Comparison of ENCODE assay signal across 10 cellular contexts in genomic region chr5:108919591-108920326, GRCh38.
DNase-seq lines count a peak whose midpoint lies in the region; ATAC-seq, FAIRE-seq and TF ChIP-seq lines count a peak whose summit lies in the region.
"Had no signal": no experiment of that assay in that cellular context is flagged by ENCODE, and none has a peak within 500 bp of the region (broad histone marks: within the 10 kb centered on the region; RNA-seq: fewer than 3 reads in every experiment).

No MANE protein-coding gene starts in this region.

- no peak for TF ChIP-seq POLR2A in GM12891 (IDR thresholded peaks at IDR 0.05; ENCODE audit: low read depth, low read length)
- no peak for TF ChIP-seq POLR2A in breast epithelium (IDR thresholded peaks at IDR 0.05)

- no peaks in the 10 kb centered on the region for H3K27me3 Mint-ChIP-seq in astrocyte (ENCODE audit: low read depth, unreplicated experiment)
- no peaks in the 10 kb centered on the region for H3K27me3 Mint-ChIP-seq in osteocyte (ENCODE audit: unreplicated experiment)

- H3K27me3 ChIP-seq in astrocyte (ENCODE audit: insufficient read depth, low read length) (no peaks in the 10 kb centered on the region), breast epithelium (no peaks in the 10 kb centered on the region)
- H3K27me3 ChIP-seq in effector memory CD4-positive, alpha-beta T cell (replicated peaks; ENCODE audit: control insufficient read depth, insufficient read depth, low read length, poor library complexity, severe bottlenecking) = no peaks in the 10 kb centered on the region
- H3K27me3 ChIP-seq: sigmoid colon had no signal

- no peaks in the 10 kb centered on the region for H4K20me1 ChIP-seq in astrocyte (ENCODE audit: insufficient read depth, low read length)

- H3K4me1 Mint-ChIP-seq in astrocyte (ENCODE audit: low read depth, unreplicated experiment) = peaks cover 4% of the 10 kb centered on the region
- H3K4me1 Mint-ChIP-seq in osteocyte (ENCODE audit: unreplicated experiment) = no peaks in the 10 kb centered on the region

- H3K9me3 Mint-ChIP-seq in astrocyte (ENCODE audit: unreplicated experiment) = no peaks in the 10 kb centered on the region
- no peaks in the 10 kb centered on the region for H3K9me3 Mint-ChIP-seq in osteocyte (ENCODE audit: unreplicated experiment)

- H3K27ac ChIP-seq in astrocyte (ENCODE audit: low read depth, low read length) (no peak overlapping the region), breast epithelium (no peak overlapping the region)
- H3K27ac ChIP-seq in effector memory CD4-positive, alpha-beta T cell (ENCODE audit: insufficient read depth, low read length, poor library complexity, severe bottlenecking) = no peak overlapping the region
- H3K27ac ChIP-seq: sigmoid colon had no signal

- no peak overlapping the region for H3K9ac ChIP-seq in astrocyte (ENCODE audit: low read length)

- H3K79me2 ChIP-seq in astrocyte (ENCODE audit: insufficient read depth, low read length) = no peaks in the 10 kb centered on the region

- no peak overlapping the region for H3K27ac Mint-ChIP-seq in astrocyte (ENCODE audit: unreplicated experiment)
- H3K27ac Mint-ChIP-seq in osteocyte (ENCODE audit: unreplicated experiment) = no peak overlapping the region

- TF ChIP-seq CTCF in astrocyte (IDR thresholded peaks at IDR 0.05; ENCODE audit: insufficient read depth, low read depth, low read length) = peak; percentile 16
- TF ChIP-seq CTCF in osteocyte (IDR thresholded peaks at IDR 0.05) = peak; percentile 47
- no peak for TF ChIP-seq CTCF in breast epithelium (IDR thresholded peaks at IDR 0.05)

- H3K36me3 ChIP-seq in astrocyte (ENCODE audit: insufficient read depth, low read length) (no peaks in the 10 kb centered on the region), breast epithelium (no peaks in the 10 kb centered on the region)
- H3K36me3 ChIP-seq in effector memory CD4-positive, alpha-beta T cell (ENCODE audit: control insufficient read depth, insufficient read depth, low read length) = no peaks in the 10 kb centered on the region
- H3K36me3 ChIP-seq: sigmoid colon had no signal

- no peak for DNase-seq in GM12891 (ENCODE audit: insufficient read length, low spot score)
- no peak for DNase-seq in astrocyte (ENCODE audit: low read depth)
- no peak for DNase-seq in osteocyte (ENCODE audit: extremely low spot score, unreplicated experiment)
- DNase-seq in D341Med (ENCODE audit: low spot score) = no peak
- no peak for DNase-seq in effector memory CD4-positive, alpha-beta T cell
- DNase-seq in breast epithelium (ENCODE audit: low spot score in 2 of 2) = no peak
- DNase-seq: left colon, sigmoid colon had no signal

- no peak overlapping the region for H2AFZ ChIP-seq in astrocyte (ENCODE audit: low read depth, low read length)

- H3K36me3 Mint-ChIP-seq in astrocyte (ENCODE audit: low read depth, unreplicated experiment) (no peaks in the 10 kb centered on the region), osteocyte (ENCODE audit: unreplicated experiment) (peaks cover 2% of the 10 kb centered on the region)

- H3K4me3 Mint-ChIP-seq in astrocyte (ENCODE audit: unreplicated experiment) = no peak overlapping the region
- no peak overlapping the region for H3K4me3 Mint-ChIP-seq in osteocyte (ENCODE audit: unreplicated experiment)

- H3K9me3 ChIP-seq in astrocyte (ENCODE audit: insufficient read depth, low read depth, low read length) (no peaks in the 10 kb centered on the region), breast epithelium (no peaks in the 10 kb centered on the region)
- no peaks in the 10 kb centered on the region for H3K9me3 ChIP-seq in effector memory CD4-positive, alpha-beta T cell (ENCODE audit: control insufficient read depth, low read length)
- H3K9me3 ChIP-seq: sigmoid colon had no signal

- H3K4me3 ChIP-seq in astrocyte (ENCODE audit: insufficient read depth, low read depth, low read length) = no peak overlapping the region
- no peak overlapping the region for H3K4me3 ChIP-seq in effector memory CD4-positive, alpha-beta T cell (ENCODE audit: insufficient read depth, low read depth, low read length, poor library complexity, severe bottlenecking)
- H3K4me3 ChIP-seq in breast epithelium = no peak overlapping the region
- H3K4me3 ChIP-seq: sigmoid colon had no signal

- FAIRE-seq in GM12891 (lab: Jason Lieb, UNC) (peak; percentile 67), astrocyte (lab: Jason Lieb, UNC) (no peak)

- intact Hi-C loops in breast epithelium (cut with DNase I; ENCODE audit: low total_unique reads) = no loop called here

- H3K4me2 ChIP-seq in astrocyte (ENCODE audit: low read length) = no peak overlapping the region

- H3K4me1 ChIP-seq in astrocyte (ENCODE audit: insufficient read depth, low read length) = no peaks in the 10 kb centered on the region
- H3K4me1 ChIP-seq in effector memory CD4-positive, alpha-beta T cell (ENCODE audit: control insufficient read depth, insufficient read depth, low read length, poor library complexity, severe bottlenecking) = no peaks in the 10 kb centered on the region
- H3K4me1 ChIP-seq in breast epithelium = no peaks in the 10 kb centered on the region
- H3K4me1 ChIP-seq: sigmoid colon had no signal

- ATAC-seq in HG03039 (IDR thresholded peaks at IDR 0.05; ENCODE audit: unreplicated experiment) (peak; percentile 48), GM21447 (IDR thresholded peaks at IDR 0.05; ENCODE audit: unreplicated experiment) (no peak)
- ATAC-seq: left colon had no signal

TF ChIP-seq in GM12891, 5 proteins besides CTCF, POLR2A, EP300 and RAD21:
- no peak for TF ChIP-seq SPI1 (IDR thresholded peaks at IDR 0.05; ENCODE audit: low read depth, low read length)

Comparison
In these comparisons a context has a peak if more than half of its experiments do, and no peak if none do; other contexts are left out.
1. CTCF ChIP-seq: peak in astrocyte (single experiment) and osteocyte (single experiment); none in breast epithelium (0 of 3).